ENCODE assay signal across 14 cellular contexts in the genomic region with DNA sequence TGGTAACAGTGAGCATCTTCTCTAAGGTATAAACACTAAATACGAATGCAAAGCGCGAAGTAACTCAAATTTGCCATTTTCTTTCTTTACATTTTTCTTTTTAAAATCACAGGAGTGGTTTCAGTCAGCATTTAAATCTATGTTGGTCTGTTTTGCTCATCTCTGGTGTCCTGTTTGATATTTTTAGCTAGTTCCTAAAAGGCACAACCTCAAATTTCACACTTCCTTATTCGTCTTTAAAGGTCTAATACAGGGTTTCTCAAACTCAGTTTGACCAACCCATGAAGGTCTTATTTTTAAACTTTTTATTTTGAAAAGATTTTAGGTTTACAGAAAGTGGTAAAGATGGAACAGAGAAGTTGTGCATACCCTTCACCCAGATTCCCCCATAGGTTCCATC.
"Had no signal": no experiment of that assay in that cellular context is flagged by ENCODE, and none has a peak within 500 bp of the region (broad histone marks: within the 10 kb centered on the region; RNA-seq: fewer than 3 reads in every experiment).

No MANE protein-coding gene starts in this region.

- FAIRE-seq: keratinocyte, urothelium cell line had no signal

- H3K4me3 ChIP-seq: ovary, stomach, thoracic aorta had no signal

- DNase-seq: activated naive CD8-positive, alpha-beta T cell treated with anti-CD3 and anti-CD28 coated beads, Interleukin-2, amount 10 ng/mL, durations not matched to agents 7 days and 5 days; activated T-cell treated with anti-CD3 and anti-CD28 coated beads, Interleukin-2, amount 50 U/mL, for 72 hours; anterior cingulate cortex; cerebellar nuclear complex; effector memory CD8-positive, alpha-beta T cell; left ventricle myocardium superior; ovary; stimulated activated CD4-positive, alpha-beta T cell treated with anti-CD3 and anti-CD28 coated beads, Interleukin-15, amount 100 ng/mL, for 24 hours; stimulated activated CD4-positive, alpha-beta T cell treated with anti-CD3 and anti-CD28 coated beads, Interleukin-4, amount 100 ng/mL, for 24 hours; stomach had no signal

- ATAC-seq: activated CD4-positive, CD25-positive, alpha-beta regulatory T cell treated with anti-CD3 and anti-CD28 coated beads, Interleukin-2, amount 50 U/mL, for 24 hours; activated T-cell treated with anti-CD3 and anti-CD28 coated beads, Interleukin-2, amount 50 U/mL, for 72 hours; effector memory CD8-positive, alpha-beta T cell; left ventricle myocardium superior had no signal

- H3K9me3 ChIP-seq: ovary, stomach, thoracic aorta had no signal

- H3K36me3 ChIP-seq: ovary, stomach, thoracic aorta had no signal

- H3K27ac ChIP-seq: ovary, stomach, thoracic aorta had no signal

- H3K27me3 ChIP-seq: ovary, stomach had no signal
